In genomic region chr12:123057505-123058265, GRCh38 we compare ENCODE assay signal across 15 cellular contexts.
DNase-seq lines count a peak whose midpoint lies in the region; ATAC-seq and TF ChIP-seq lines count a peak whose summit lies in the region.
"Had no signal": no experiment of that assay in that cellular context is flagged by ENCODE, and none has a peak within 500 bp of the region (broad histone marks: within the 10 kb centered on the region; RNA-seq: fewer than 3 reads in every experiment).

No MANE protein-coding gene starts in this region.

- H3K4me3 Mint-ChIP-seq in activated CD4-positive, alpha-beta T cell treated with anti-CD3 and anti-CD28 coated beads for 36 hours: no peak overlapping the region
- H3K4me3 Mint-ChIP-seq: activated CD8-positive, alpha-beta memory T cell treated with anti-CD3 and anti-CD28 coated beads, Interleukin-2, amount 10 ng/mL, durations not matched to agents 7 days and 5 days; brain had no signal

- H3K9ac ChIP-seq in colonic mucosa (ENCODE audit: low read depth in 2 of 2, low read length in 2 of 2): no peak overlapping the region
- H3K9ac ChIP-seq: parathyroid adenoma, SK-N-SH had no signal

- no peaks in the 10 kb centered on the region for H3K9me3 ChIP-seq in lung (ENCODE audit: control insufficient read depth in 2 of 2, insufficient read depth in 1 of 2, low read length in 1 of 2)
- H3K9me3 ChIP-seq in colonic mucosa: no peaks in the 10 kb centered on the region
- H3K9me3 ChIP-seq: SK-N-SH, suprapubic skin had no signal

- H3K27me3 Mint-ChIP-seq in activated CD4-positive, alpha-beta T cell treated with anti-CD3 and anti-CD28 coated beads for 36 hours: no peaks in the 10 kb centered on the region
- H3K27me3 Mint-ChIP-seq: activated CD8-positive, alpha-beta memory T cell treated with anti-CD3 and anti-CD28 coated beads, Interleukin-2, amount 10 ng/mL, durations not matched to agents 7 days and 5 days; brain had no signal

- ATAC-seq in lung (ENCODE audit: insufficient read depth, low FRiP score) (peak; percentile 76), GM18498 (IDR thresholded peaks at IDR 0.05; ENCODE audit: unreplicated experiment) (no peak)
- ATAC-seq in activated CD4-positive, alpha-beta T cell treated with anti-CD3 and anti-CD28 coated beads for 36 hours: no peak
- ATAC-seq: activated CD8-positive, alpha-beta memory T cell treated with anti-CD3 and anti-CD28 coated beads, Interleukin-2, amount 10 ng/mL, durations not matched to agents 7 days and 5 days had no signal

- peaks cover 13% of the 10 kb centered on the region for H3K4me1 Mint-ChIP-seq in activated CD4-positive, alpha-beta T cell treated with anti-CD3 and anti-CD28 coated beads for 36 hours
- H3K4me1 Mint-ChIP-seq: activated CD8-positive, alpha-beta memory T cell treated with anti-CD3 and anti-CD28 coated beads, Interleukin-2, amount 10 ng/mL, durations not matched to agents 7 days and 5 days had no signal

- CTCF ChIA-PET in activated CD4-positive, alpha-beta T cell treated with anti-CD3 and anti-CD28 coated beads for 36 hours (lab: Charles Lee): interaction anchor here (3.4 kb wide), 1 partner anchor 13 kb away, joined by 19 read pairs; no protein-coding TSS in a partner anchor

- H3K27me3 ChIP-seq in lung (ENCODE audit: control insufficient read depth, insufficient read depth): no peaks in the 10 kb centered on the region
- no peaks in the 10 kb centered on the region for H3K27me3 ChIP-seq in colonic mucosa
- H3K27me3 ChIP-seq: suprapubic skin had no signal

- H3K27ac ChIP-seq in lung (ENCODE audit: low read depth in 1 of 2, low read length in 1 of 2): peak overlapping the region in 1 of 2 donors; percentile 20
- no peak overlapping the region for H3K27ac ChIP-seq in colonic mucosa
- H3K27ac ChIP-seq: parathyroid adenoma, suprapubic skin had no signal

- DNase-seq in D341Med (ENCODE audit: low spot score) (peak; percentile 73), NCI-H146 (lab: John Stamatoyannopoulos, UW) (peak; percentile 74), NCI-H69 (lab: John Stamatoyannopoulos, UW) (peak; percentile 98), lung (ENCODE audit: low spot score) (peak; percentile 80), colonic mucosa (no peak), GM19240 (ENCODE audit: insufficient read length, low spot score) (no peak)
- no peak for DNase-seq in activated CD4-positive, alpha-beta T cell treated with anti-CD3 and anti-CD28 coated beads for 36 hours
- DNase-seq: activated CD8-positive, alpha-beta memory T cell treated with anti-CD3 and anti-CD28 coated beads, Interleukin-2, amount 10 ng/mL, durations not matched to agents 7 days and 5 days; activated naive CD4-positive, alpha-beta T cell treated with Interleukin-2 at 50 U/mL for 16 hours; NCI-H1048; SK-N-SH had no signal

- H3K4me3 ChIP-seq in lung (no peak overlapping the region), colonic mucosa (no peak overlapping the region)
- H3K4me3 ChIP-seq: suprapubic skin had no signal

- TF ChIP-seq CTCF in lung (IDR thresholded peaks at IDR 0.05; ENCODE audit: control extremely low read depth, extremely low read depth) (no peak), colonic mucosa (IDR thresholded peaks at IDR 0.05) (no peak)

- H3K4me1 ChIP-seq in lung (ENCODE audit: control insufficient read depth in 2 of 2, insufficient read depth in 2 of 2, low read length in 2 of 2): peaks cover 23 to 32% of the 10 kb centered on the region in 2 donors
- peaks cover 1% of the 10 kb centered on the region for H3K4me1 ChIP-seq in colonic mucosa

- no peaks in the 10 kb centered on the region for H3K36me3 Mint-ChIP-seq in activated CD4-positive, alpha-beta T cell treated with anti-CD3 and anti-CD28 coated beads for 36 hours (ENCODE audit: low read depth)
- H3K36me3 Mint-ChIP-seq: activated CD8-positive, alpha-beta memory T cell treated with anti-CD3 and anti-CD28 coated beads, Interleukin-2, amount 10 ng/mL, durations not matched to agents 7 days and 5 days; brain had no signal

- H3K36me3 ChIP-seq in lung (ENCODE audit: control insufficient read depth in 2 of 2, insufficient read depth in 2 of 2, low read length in 2 of 2): no peaks in the 10 kb centered on the region
- no peaks in the 10 kb centered on the region for H3K36me3 ChIP-seq in colonic mucosa
- H3K36me3 ChIP-seq: suprapubic skin had no signal

- intact Hi-C loops in colonic mucosa (cut with DNase I): no loop called here
- intact Hi-C loops in activated CD4-positive, alpha-beta T cell treated with anti-CD3 and anti-CD28 coated beads for 36 hours (cut with DNase I, micrococcal nuclease): no loop called here

- 77 to 94% methylated on average over 15 of the region's 15 CpGs for WGBS in lung, 2 donors

- H3K27ac Mint-ChIP-seq in activated CD4-positive, alpha-beta T cell treated with anti-CD3 and anti-CD28 coated beads for 36 hours: no peak overlapping the region
- H3K27ac Mint-ChIP-seq: activated CD8-positive, alpha-beta memory T cell treated with anti-CD3 and anti-CD28 coated beads, Interleukin-2, amount 10 ng/mL, durations not matched to agents 7 days and 5 days had no signal

- POLR2A ChIA-PET in activated CD4-positive, alpha-beta T cell treated with anti-CD3 and anti-CD28 coated beads for 36 hours (lab: Charles Lee): no interaction called here

- H3K9me3 Mint-ChIP-seq in activated CD4-positive, alpha-beta T cell treated with anti-CD3 and anti-CD28 coated beads for 36 hours (ENCODE audit: low read depth): no peaks in the 10 kb centered on the region
- H3K9me3 Mint-ChIP-seq: brain had no signal

Comparison
In these comparisons a context has a peak if more than half of its experiments do, and no peak if none do; other contexts are left out.
1. DNase-seq: peak in D341Med (single experiment), NCI-H146 (single experiment), NCI-H69 (single experiment) and lung (single experiment); none in colonic mucosa (single experiment), GM19240 (single experiment) and activated CD4-positive, alpha-beta T cell treated with anti-CD3 and anti-CD28 coated beads for 36 hours (single experiment).